6 cellular contexts compared by ENCODE assay signal in the genomic region with DNA sequence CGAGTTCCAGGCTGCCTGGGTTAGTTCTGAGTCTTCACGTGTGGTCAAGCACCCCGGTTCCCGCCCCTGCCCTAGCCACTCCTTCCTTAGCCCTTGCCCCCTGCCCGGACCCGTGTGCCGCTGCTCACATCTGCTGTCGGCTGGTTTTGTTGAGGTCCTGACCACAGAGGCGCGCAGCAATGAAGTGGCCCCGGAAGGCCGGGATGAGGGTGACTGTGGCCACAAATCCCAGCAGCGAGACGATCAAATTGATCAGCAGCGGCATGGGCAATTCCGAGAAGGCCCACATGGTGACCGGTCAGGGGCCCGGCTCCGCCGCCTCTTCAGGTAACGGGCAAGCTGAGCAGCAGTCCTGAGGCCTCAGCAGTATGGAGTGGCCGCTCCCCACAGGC. TPM values are rescaled to one million over a fixed set of nuclear protein-coding genes. Genes with fewer than 3 reads are reported as not detected.
A peak's percentile ranks its signal among the peaks of the same experiment; 100 is the strongest.
DNase-seq lines count a peak whose midpoint lies in the region; ATAC-seq and TF ChIP-seq lines count a peak whose summit lies in the region.

No MANE protein-coding gene starts in this region.

- no peaks in the 10 kb centered on the region for H3K9me3 Mint-ChIP-seq in stimulated activated effector memory CD8-positive, alpha-beta T cell treated with anti-CD3 and anti-CD28 coated beads, Interleukin-12 subunit alpha, Interleukin-12 subunit beta, amount 100 ng/mL, for 72 hours

- H3K27ac Mint-ChIP-seq in stimulated activated effector memory CD8-positive, alpha-beta T cell treated with anti-CD3 and anti-CD28 coated beads, Interleukin-12 subunit alpha, Interleukin-12 subunit beta, amount 100 ng/mL, for 72 hours = peak overlapping the region; percentile 97

- H3K4me1 Mint-ChIP-seq in stimulated activated effector memory CD8-positive, alpha-beta T cell treated with anti-CD3 and anti-CD28 coated beads, Interleukin-12 subunit alpha, Interleukin-12 subunit beta, amount 100 ng/mL, for 72 hours = peaks cover 34% of the 10 kb centered on the region

- ATAC-seq in activated CD4-positive, CD25-positive, alpha-beta regulatory T cell treated with anti-CD3 and anti-CD28 coated beads, Interleukin-2, amount 50 U/mL, for 24 hours = peak; percentile 9 to 12
- peak; percentile 54 for ATAC-seq in stimulated activated effector memory CD8-positive, alpha-beta T cell treated with anti-CD3 and anti-CD28 coated beads, Interleukin-12 subunit alpha, Interleukin-12 subunit beta, amount 100 ng/mL, for 72 hours

- DNase-seq in activated CD4-positive, CD25-positive, alpha-beta regulatory T cell treated with anti-CD3 and anti-CD28 coated beads, Interleukin-2, amount 50 U/mL, for 72 hours = no peak
- peak; percentile 55 for DNase-seq in M059J (ENCODE audit: low read depth)
- DNase-seq in epithelial cell of proximal tubule (ENCODE audit: low read depth) = no peak
- DNase-seq in stimulated activated effector memory CD8-positive, alpha-beta T cell treated with anti-CD3 and anti-CD28 coated beads, Interleukin-12 subunit alpha, Interleukin-12 subunit beta, amount 100 ng/mL, for 72 hours (ENCODE audit: low spot score in 2 of 2) = no peak
- no peak for DNase-seq in nucleus accumbens (lab: John Stamatoyannopoulos, UW)

- TF ChIP-seq CTCF in epithelial cell of proximal tubule (conservative IDR thresholded peaks at IDR 0.05; ENCODE audit: low read depth, low read length) = no peak

- H3K4me3 ChIP-seq in epithelial cell of proximal tubule (ENCODE audit: low read depth, low read length) = peak overlapping the region; percentile 75

- peaks cover 55% of the 10 kb centered on the region for H3K36me3 Mint-ChIP-seq in stimulated activated effector memory CD8-positive, alpha-beta T cell treated with anti-CD3 and anti-CD28 coated beads, Interleukin-12 subunit alpha, Interleukin-12 subunit beta, amount 100 ng/mL, for 72 hours

- H3K4me3 Mint-ChIP-seq in stimulated activated effector memory CD8-positive, alpha-beta T cell treated with anti-CD3 and anti-CD28 coated beads, Interleukin-12 subunit alpha, Interleukin-12 subunit beta, amount 100 ng/mL, for 72 hours = peak overlapping the region; percentile 88

RNA-seq across cellular contexts. Expression of gene DPAGT1, which starts 0.3 kb away (rescaled TPM):
- total RNA-seq in M059J (2014; rRNA removed; shearing (Covaris generic)) = 42.1 and 50.9 TPM in 2 replicates
- 24.8 and 32.3 TPM in 2 replicates for total RNA-seq in epithelial cell of proximal tubule

RNA-seq across cellular contexts. Expression of gene C2CD2L, which starts 5.8 kb away (rescaled TPM):
- 7.1 and 10.3 TPM in 2 replicates for total RNA-seq in M059J (2014; rRNA removed; shearing (Covaris generic))
- total RNA-seq in epithelial cell of proximal tubule = 6.1 and 8.2 TPM in 2 replicates

RNA-seq across cellular contexts. Expression of gene HMBS, which starts 16.7 kb away (rescaled TPM):
- total RNA-seq in M059J (2014; rRNA removed; shearing (Covaris generic)) = 17.2 and 18.5 TPM in 2 replicates
- 17.0 and 37.1 TPM in 2 replicates for total RNA-seq in epithelial cell of proximal tubule

RNA-seq across cellular contexts. Expression of gene HINFP, which starts 20.0 kb away (rescaled TPM):
- 10.8 and 20.1 TPM in 2 replicates for total RNA-seq in M059J (2014; rRNA removed; shearing (Covaris generic))
- total RNA-seq in epithelial cell of proximal tubule = 11.9 and 13.7 TPM in 2 replicates

RNA-seq across cellular contexts. Expression of gene VPS11, which starts 33.7 kb away (rescaled TPM):
- total RNA-seq in M059J (2014; rRNA removed; shearing (Covaris generic)) = 18.9 and 20.9 TPM in 2 replicates
- total RNA-seq in epithelial cell of proximal tubule = 13.1 and 19.2 TPM in 2 replicates
